ENCODE assay signal across 13 cellular contexts in genomic region chr1:159077657-159077961, GRCh38. TPM values are rescaled to one million over a fixed set of nuclear protein-coding genes. Genes with fewer than 3 reads are reported as not detected.
A peak's percentile ranks its signal among the peaks of the same experiment; 100 is the strongest.
DNase-seq lines count a peak whose midpoint lies in the region; ATAC-seq and TF ChIP-seq lines count a peak whose summit lies in the region.
"Had no signal": no experiment of that assay in that cellular context is flagged by ENCODE, and none has a peak within 500 bp of the region (broad histone marks: within the 10 kb centered on the region; RNA-seq: fewer than 3 reads in every experiment).

No MANE protein-coding gene starts in this region.

- peak overlapping the region; percentile 87 for H3K4me3 Mint-ChIP-seq in activated T-cell treated with anti-CD3 and anti-CD28 coated beads, Interleukin-2, amount 50 U/mL, for 4 hours
- peak overlapping the region; percentile 92 for H3K4me3 Mint-ChIP-seq in stimulated activated memory B cell treated with anti-CD40 and anti-IgM and Interleukin-4, amounts not matched to agents 10 μg/mL and 1 μg/mL and 100 μg/mL, for 72 hours

- TF ChIP-seq CTCF in OCI-LY1 (IDR thresholded peaks at IDR 0.05; ENCODE audit: low read length), result no peak
- no peak for TF ChIP-seq CTCF in colonic mucosa (IDR thresholded peaks at IDR 0.05)

- no peaks in the 10 kb centered on the region for H3F3A ChIP-seq in OCI-LY1 (ENCODE audit: insufficient read depth, low read length)

- H3K4me3 ChIP-seq in OCI-LY1 (ENCODE audit: low read depth, low read length, poor library complexity, severe bottlenecking), result no peak overlapping the region
- no peak overlapping the region for H3K4me3 ChIP-seq in colonic mucosa

- H3K9ac ChIP-seq in OCI-LY1 (ENCODE audit: low read length) (no peak overlapping the region), colonic mucosa (ENCODE audit: low read depth in 2 of 2, low read length in 2 of 2) (no peak overlapping the region)

- no peak for DNase-seq in activated T-cell treated with anti-CD3 and anti-CD28 coated beads, Interleukin-2, amount 50 U/mL, for 4 hours
- DNase-seq in activated T-cell treated with anti-CD3 and anti-CD28 coated beads, Interleukin-2, amount 50 U/mL, for 1 hour, result no peak
- DNase-seq in colonic mucosa (no peak), globus pallidus (ENCODE audit: low spot score) (no peak), caudate nucleus (lab: John Stamatoyannopoulos, UW) (no peak), RKO (ENCODE audit: low spot score) (no peak)
- DNase-seq: foreskin melanocyte, IMR-90, NCI-H1436, NCI-H526 treated with DMSO at 0.1 percent for 48 hours had no signal

- no peak overlapping the region for H2AFZ ChIP-seq in OCI-LY1 (ENCODE audit: low read length)

- no peaks in the 10 kb centered on the region for H3K9me3 Mint-ChIP-seq in activated T-cell treated with anti-CD3 and anti-CD28 coated beads, Interleukin-2, amount 50 U/mL, for 4 hours
- no peaks in the 10 kb centered on the region for H3K9me3 Mint-ChIP-seq in stimulated activated memory B cell treated with anti-CD40 and anti-IgM and Interleukin-4, amounts not matched to agents 10 μg/mL and 1 μg/mL and 100 μg/mL, for 72 hours

- H3K4me2 ChIP-seq in OCI-LY1 (ENCODE audit: low read length), result peak overlapping the region; percentile 38; the same call in 1 of the 2 replicates

- H3K9me3 ChIP-seq in OCI-LY1 (ENCODE audit: low read length) (no peaks in the 10 kb centered on the region), colonic mucosa (no peaks in the 10 kb centered on the region)

- H3K79me2 ChIP-seq in OCI-LY1 (ENCODE audit: insufficient read depth, low read length), result no peaks in the 10 kb centered on the region

- H3K27me3 Mint-ChIP-seq in activated T-cell treated with anti-CD3 and anti-CD28 coated beads, Interleukin-2, amount 50 U/mL, for 4 hours (ENCODE audit: low read depth), result peaks cover 2% of the 10 kb centered on the region
- H3K27me3 Mint-ChIP-seq in stimulated activated memory B cell treated with anti-CD40 and anti-IgM and Interleukin-4, amounts not matched to agents 10 μg/mL and 1 μg/mL and 100 μg/mL, for 72 hours, result no peaks in the 10 kb centered on the region

- no peaks in the 10 kb centered on the region for H3K27me3 ChIP-seq in OCI-LY1 (ENCODE audit: insufficient read depth, low read length)
- H3K27me3 ChIP-seq in colonic mucosa, result no peaks in the 10 kb centered on the region

- H3K36me3 ChIP-seq in OCI-LY1 (ENCODE audit: insufficient read depth, low read length) (no peaks in the 10 kb centered on the region), colonic mucosa (no peaks in the 10 kb centered on the region)

- H3K27ac ChIP-seq in OCI-LY1 (ENCODE audit: low read depth, low read length, poor library complexity, severe bottlenecking) (peak overlapping the region; percentile 44), colonic mucosa (peak overlapping the region; percentile 39), caudate nucleus (ENCODE audit: low read depth, low read length) (no peak overlapping the region)

- H3K4me1 Mint-ChIP-seq in activated T-cell treated with anti-CD3 and anti-CD28 coated beads, Interleukin-2, amount 50 U/mL, for 4 hours (ENCODE audit: low read depth), result peaks cover 29% of the 10 kb centered on the region
- peaks cover 32% of the 10 kb centered on the region for H3K4me1 Mint-ChIP-seq in stimulated activated memory B cell treated with anti-CD40 and anti-IgM and Interleukin-4, amounts not matched to agents 10 μg/mL and 1 μg/mL and 100 μg/mL, for 72 hours

- no peaks in the 10 kb centered on the region for H3K9me2 ChIP-seq in OCI-LY1 (ENCODE audit: low read depth, low read length)

- no peak for ATAC-seq in activated T-cell treated with anti-CD3 and anti-CD28 coated beads, Interleukin-2, amount 50 U/mL, for 4 hours
- ATAC-seq in stimulated activated memory B cell treated with anti-CD40 and anti-IgM and Interleukin-4, amounts not matched to agents 10 μg/mL and 1 μg/mL and 100 μg/mL, for 72 hours, result no peak

- intact Hi-C loops in colonic mucosa (cut with DNase I), result no loop called here

- H3K4me1 ChIP-seq in OCI-LY1 (ENCODE audit: insufficient read depth, low read length, severe bottlenecking) (peaks cover 19% of the 10 kb centered on the region), colonic mucosa (no peaks in the 10 kb centered on the region)

- H3K27ac Mint-ChIP-seq in stimulated activated memory B cell treated with anti-CD40 and anti-IgM and Interleukin-4, amounts not matched to agents 10 μg/mL and 1 μg/mL and 100 μg/mL, for 72 hours, result peak overlapping the region; percentile 98

- H4K20me1 ChIP-seq in OCI-LY1 (ENCODE audit: insufficient read depth, low read length), result no peaks in the 10 kb centered on the region

- H3K36me3 Mint-ChIP-seq in activated T-cell treated with anti-CD3 and anti-CD28 coated beads, Interleukin-2, amount 50 U/mL, for 4 hours (ENCODE audit: insufficient read depth), result peaks cover 6% of the 10 kb centered on the region
- H3K36me3 Mint-ChIP-seq in stimulated activated memory B cell treated with anti-CD40 and anti-IgM and Interleukin-4, amounts not matched to agents 10 μg/mL and 1 μg/mL and 100 μg/mL, for 72 hours, result peaks cover 4% of the 10 kb centered on the region

RNA-seq across cellular contexts. Expression of gene AIM2, which starts 1.0 kb away (rescaled TPM):
- 10 to 100 TPM; 24.7 to 58.8 (median 36.4) TPM for total RNA-seq in activated T-cell treated with anti-CD3 and anti-CD28 coated beads, Interleukin-2, amount 50 U/mL, for 4 hours
- under 1 TPM in 1 of 2 donors, not detected in 1; 0.69 TPM for total RNA-seq in colonic mucosa
- total RNA-seq: IMR-90, pulmonary artery endothelial cell had no signal

Comparison
In these comparisons a context has a peak if more than half of its experiments do, and no peak if none do; other contexts are left out.
1. RNA of gene AIM2, which starts 1.0 kb away (total RNA-seq): 24.7 to 58.8 TPM in activated T-cell treated with anti-CD3 and anti-CD28 coated beads, Interleukin-2, amount 50 U/mL, for 4 hours; 0.69 TPM in colonic mucosa; every median in the first group is over 10 times any median in the second.